1 cellular context compared by ENCODE assay signal in the genomic region with DNA sequence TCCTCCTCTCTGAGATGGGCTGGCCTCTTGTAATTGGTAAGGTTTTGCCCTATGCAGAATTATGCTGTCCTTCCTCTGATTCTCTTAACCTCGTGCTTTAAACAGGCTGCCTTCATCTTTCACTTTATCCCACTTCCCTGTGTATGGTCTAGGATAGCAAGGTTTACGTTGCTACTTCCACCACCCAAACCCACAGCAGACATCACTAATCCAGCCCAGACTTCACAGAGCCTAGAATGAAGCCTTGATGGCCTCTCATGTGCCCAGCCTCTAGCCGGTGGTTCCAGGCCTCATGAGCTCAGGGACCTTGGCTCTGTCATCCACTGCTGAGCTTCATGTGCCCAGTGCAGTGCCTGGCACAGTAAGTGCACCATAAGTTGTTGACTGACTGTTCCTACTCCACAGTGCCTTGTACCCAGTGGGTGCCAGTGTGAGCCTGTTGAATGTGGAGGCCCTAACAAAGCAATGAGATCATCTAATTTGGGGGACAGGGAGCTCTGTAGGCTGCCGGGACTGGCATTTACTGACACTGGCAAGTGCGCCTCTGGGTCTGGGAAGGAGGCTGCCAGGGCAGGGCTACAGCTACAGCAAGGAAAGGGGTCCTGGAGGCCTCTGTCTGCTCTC.
TF ChIP-seq lines count a peak whose summit lies in the region.

No MANE protein-coding gene starts in this region.

TF ChIP-seq in GM23338, 12 proteins besides CTCF, POLR2A, EP300 and RAD21:
- TF ChIP-seq, protein P1, sequence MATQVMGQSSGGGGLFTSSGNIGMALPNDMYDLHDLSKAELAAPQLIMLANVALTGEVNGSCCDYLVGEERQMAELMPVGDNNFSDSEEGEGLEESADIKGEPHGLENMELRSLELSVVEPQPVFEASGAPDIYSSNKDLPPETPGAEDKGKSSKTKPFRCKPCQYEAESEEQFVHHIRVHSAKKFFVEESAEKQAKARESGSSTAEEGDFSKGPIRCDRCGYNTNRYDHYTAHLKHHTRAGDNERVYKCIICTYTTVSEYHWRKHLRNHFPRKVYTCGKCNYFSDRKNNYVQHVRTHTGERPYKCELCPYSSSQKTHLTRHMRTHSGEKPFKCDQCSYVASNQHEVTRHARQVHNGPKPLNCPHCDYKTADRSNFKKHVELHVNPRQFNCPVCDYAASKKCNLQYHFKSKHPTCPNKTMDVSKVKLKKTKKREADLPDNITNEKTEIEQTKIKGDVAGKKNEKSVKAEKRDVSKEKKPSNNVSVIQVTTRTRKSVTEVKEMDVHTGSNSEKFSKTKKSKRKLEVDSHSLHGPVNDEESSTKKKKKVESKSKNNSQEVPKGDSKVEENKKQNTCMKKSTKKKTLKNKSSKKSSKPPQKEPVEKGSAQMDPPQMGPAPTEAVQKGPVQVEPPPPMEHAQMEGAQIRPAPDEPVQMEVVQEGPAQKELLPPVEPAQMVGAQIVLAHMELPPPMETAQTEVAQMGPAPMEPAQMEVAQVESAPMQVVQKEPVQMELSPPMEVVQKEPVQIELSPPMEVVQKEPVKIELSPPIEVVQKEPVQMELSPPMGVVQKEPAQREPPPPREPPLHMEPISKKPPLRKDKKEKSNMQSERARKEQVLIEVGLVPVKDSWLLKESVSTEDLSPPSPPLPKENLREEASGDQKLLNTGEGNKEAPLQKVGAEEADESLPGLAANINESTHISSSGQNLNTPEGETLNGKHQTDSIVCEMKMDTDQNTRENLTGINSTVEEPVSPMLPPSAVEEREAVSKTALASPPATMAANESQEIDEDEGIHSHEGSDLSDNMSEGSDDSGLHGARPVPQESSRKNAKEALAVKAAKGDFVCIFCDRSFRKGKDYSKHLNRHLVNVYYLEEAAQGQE (IDR thresholded peaks at IDR 0.05; ENCODE audit: unreplicated experiment): no peak
- no peak for TF ChIP-seq NANOG (IDR thresholded peaks at IDR 0.05; ENCODE audit: borderline replicate concordance)
- TF ChIP-seq ZNF114 (CRISPR knock-in tag; IDR thresholded peaks at IDR 0.05): no peak
- no peak for TF ChIP-seq CREB1 (CRISPR knock-in tag; IDR thresholded peaks at IDR 0.05; ENCODE audit: low read depth)
- no peak for TF ChIP-seq POLR2AphosphoS5 (IDR thresholded peaks at IDR 0.05; ENCODE audit: low read depth)
- TF ChIP-seq STAT1 (IDR thresholded peaks at IDR 0.05; ENCODE audit: unreplicated experiment): no peak
- no peak for TF ChIP-seq JUNB (IDR thresholded peaks at IDR 0.05; ENCODE audit: unreplicated experiment)
- no peak for TF ChIP-seq EZH2phosphoT487 (IDR thresholded peaks at IDR 0.05; ENCODE audit: unreplicated experiment)
- TF ChIP-seq EZH2 (IDR thresholded peaks at IDR 0.05; ENCODE audit: low read depth, unreplicated experiment): no peak
- TF ChIP-seq, protein P2, sequence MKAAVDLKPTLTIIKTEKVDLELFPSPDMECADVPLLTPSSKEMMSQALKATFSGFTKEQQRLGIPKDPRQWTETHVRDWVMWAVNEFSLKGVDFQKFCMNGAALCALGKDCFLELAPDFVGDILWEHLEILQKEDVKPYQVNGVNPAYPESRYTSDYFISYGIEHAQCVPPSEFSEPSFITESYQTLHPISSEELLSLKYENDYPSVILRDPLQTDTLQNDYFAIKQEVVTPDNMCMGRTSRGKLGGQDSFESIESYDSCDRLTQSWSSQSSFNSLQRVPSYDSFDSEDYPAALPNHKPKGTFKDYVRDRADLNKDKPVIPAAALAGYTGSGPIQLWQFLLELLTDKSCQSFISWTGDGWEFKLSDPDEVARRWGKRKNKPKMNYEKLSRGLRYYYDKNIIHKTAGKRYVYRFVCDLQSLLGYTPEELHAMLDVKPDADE (IDR thresholded peaks at IDR 0.05): no peak
- TF ChIP-seq, protein P3, sequence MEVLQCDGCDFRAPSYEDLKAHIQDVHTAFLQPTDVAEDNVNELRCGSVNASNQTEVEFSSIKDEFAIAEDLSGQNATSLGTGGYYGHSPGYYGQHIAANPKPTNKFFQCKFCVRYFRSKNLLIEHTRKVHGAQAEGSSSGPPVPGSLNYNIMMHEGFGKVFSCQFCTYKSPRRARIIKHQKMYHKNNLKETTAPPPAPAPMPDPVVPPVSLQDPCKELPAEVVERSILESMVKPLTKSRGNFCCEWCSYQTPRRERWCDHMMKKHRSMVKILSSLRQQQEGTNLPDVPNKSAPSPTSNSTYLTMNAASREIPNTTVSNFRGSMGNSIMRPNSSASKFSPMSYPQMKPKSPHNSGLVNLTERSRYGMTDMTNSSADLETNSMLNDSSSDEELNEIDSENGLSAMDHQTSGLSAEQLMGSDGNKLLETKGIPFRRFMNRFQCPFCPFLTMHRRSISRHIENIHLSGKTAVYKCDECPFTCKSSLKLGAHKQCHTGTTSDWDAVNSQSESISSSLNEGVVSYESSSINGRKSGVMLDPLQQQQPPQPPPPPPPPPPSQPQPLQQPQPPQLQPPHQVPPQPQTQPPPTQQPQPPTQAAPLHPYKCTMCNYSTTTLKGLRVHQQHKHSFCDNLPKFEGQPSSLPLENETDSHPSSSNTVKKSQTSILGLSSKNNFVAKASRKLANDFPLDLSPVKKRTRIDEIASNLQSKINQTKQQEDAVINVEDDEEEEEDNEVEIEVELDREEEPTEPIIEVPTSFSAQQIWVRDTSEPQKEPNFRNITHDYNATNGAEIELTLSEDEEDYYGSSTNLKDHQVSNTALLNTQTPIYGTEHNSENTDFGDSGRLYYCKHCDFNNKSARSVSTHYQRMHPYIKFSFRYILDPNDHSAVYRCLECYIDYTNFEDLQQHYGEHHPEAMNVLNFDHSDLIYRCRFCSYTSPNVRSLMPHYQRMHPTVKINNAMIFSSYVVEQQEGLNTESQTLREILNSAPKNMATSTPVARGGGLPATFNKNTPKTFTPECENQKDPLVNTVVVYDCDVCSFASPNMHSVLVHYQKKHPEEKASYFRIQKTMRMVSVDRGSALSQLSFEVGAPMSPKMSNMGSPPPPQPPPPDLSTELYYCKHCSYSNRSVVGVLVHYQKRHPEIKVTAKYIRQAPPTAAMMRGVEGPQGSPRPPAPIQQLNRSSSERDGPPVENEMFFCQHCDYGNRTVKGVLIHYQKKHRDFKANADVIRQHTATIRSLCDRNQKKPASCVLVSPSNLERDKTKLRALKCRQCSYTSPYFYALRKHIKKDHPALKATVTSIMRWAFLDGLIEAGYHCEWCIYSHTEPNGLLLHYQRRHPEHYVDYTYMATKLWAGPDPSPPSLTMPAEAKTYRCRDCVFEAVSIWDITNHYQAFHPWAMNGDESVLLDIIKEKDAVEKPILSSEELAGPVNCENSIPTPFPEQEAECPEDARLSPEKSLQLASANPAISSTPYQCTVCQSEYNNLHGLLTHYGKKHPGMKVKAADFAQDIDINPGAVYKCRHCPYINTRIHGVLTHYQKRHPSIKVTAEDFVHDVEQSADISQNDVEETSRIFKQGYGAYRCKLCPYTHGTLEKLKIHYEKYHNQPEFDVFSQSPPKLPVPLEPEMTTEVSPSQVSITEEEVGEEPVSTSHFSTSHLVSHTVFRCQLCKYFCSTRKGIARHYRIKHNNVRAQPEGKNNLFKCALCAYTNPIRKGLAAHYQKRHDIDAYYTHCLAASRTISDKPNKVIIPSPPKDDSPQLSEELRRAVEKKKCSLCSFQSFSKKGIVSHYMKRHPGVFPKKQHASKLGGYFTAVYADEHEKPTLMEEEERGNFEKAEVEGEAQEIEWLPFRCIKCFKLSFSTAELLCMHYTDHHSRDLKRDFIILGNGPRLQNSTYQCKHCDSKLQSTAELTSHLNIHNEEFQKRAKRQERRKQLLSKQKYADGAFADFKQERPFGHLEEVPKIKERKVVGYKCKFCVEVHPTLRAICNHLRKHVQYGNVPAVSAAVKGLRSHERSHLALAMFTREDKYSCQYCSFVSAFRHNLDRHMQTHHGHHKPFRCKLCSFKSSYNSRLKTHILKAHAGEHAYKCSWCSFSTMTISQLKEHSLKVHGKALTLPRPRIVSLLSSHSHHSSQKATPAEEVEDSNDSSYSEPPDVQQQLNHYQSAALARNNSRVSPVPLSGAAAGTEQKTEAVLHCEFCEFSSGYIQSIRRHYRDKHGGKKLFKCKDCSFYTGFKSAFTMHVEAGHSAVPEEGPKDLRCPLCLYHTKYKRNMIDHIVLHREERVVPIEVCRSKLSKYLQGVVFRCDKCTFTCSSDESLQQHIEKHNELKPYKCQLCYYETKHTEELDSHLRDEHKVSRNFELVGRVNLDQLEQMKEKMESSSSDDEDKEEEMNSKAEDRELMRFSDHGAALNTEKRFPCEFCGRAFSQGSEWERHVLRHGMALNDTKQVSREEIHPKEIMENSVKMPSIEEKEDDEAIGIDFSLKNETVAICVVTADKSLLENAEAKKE (CRISPR knock-in tag; IDR thresholded peaks at IDR 0.05): no peak
- TF ChIP-seq ZNF331 (CRISPR knock-in tag; IDR thresholded peaks at IDR 0.05; ENCODE audit: low read depth): no peak
